ENCODE assay signal across 8 cellular contexts in genomic region chr1:93448292-93448982, GRCh38. TPM values are rescaled to one million over a fixed set of nuclear protein-coding genes. Genes with fewer than 3 reads are reported as not detected.
DNase-seq lines count a peak whose midpoint lies in the region; ATAC-seq, FAIRE-seq and TF ChIP-seq lines count a peak whose summit lies in the region.

No MANE protein-coding gene starts in this region.

- H3K9me3 ChIP-seq in gastrocnemius medialis, result no peaks in the 10 kb centered on the region

- no peaks in the 10 kb centered on the region for H3K27me3 ChIP-seq in gastrocnemius medialis

- TF ChIP-seq CTCF in AG09309 (IDR thresholded peaks at IDR 0.05; ENCODE audit: control insufficient read depth, insufficient read depth, low read depth, low read length, missing control alignments), result no peak
- no peak for TF ChIP-seq CTCF in gastrocnemius medialis (IDR thresholded peaks at IDR 0.05 in 4 of 5, conservative IDR thresholded peaks at IDR 0.05 in 1 of 5)

- H3K27ac ChIP-seq in gastrocnemius medialis, result peak overlapping the region; percentile 85 to 98 (median 88)

- ATAC-seq in gastrocnemius medialis (peak; percentile 40 to 43), HG03039 (IDR thresholded peaks at IDR 0.05; ENCODE audit: unreplicated experiment) (no peak)

- intact Hi-C loops in gastrocnemius medialis (cut with DNase I; ENCODE audit: low total_unique reads), result loop anchor here (1.0 to 10.0 kb wide), 6 partner anchors 100 to 399 kb away; partner anchors contain the start of gene MTF2

- in situ Hi-C loops in gastrocnemius medialis (cut with MboI; ENCODE audit: low sequenced_read_pairs in 4 of 4), result loop anchor here (10.0 to 25.0 kb wide), 4 partner anchors 166 to 389 kb away; no protein-coding TSS in a partner anchor

- DNase-seq in AG09309 (ENCODE audit: low read depth) (no peak), GM12892 (ENCODE audit: insufficient read length) (peak; percentile 32), NCI-H226 (peak; percentile 22), astrocyte of the hippocampus (ENCODE audit: low read depth, low spot score) (peak; percentile 69), gastrocnemius medialis (peak; percentile 27 to 55), GOT3 (lab: John Stamatoyannopoulos, UW) (no peak)

- peaks cover 14 to 17% of the 10 kb centered on the region in 2 donors for H3K4me1 ChIP-seq in gastrocnemius medialis

- no peak for FAIRE-seq in GM12892 (lab: Jason Lieb, UNC)

- H3K36me3 ChIP-seq in gastrocnemius medialis, result no peaks in the 10 kb centered on the region

- H3K4me3 ChIP-seq in AG09309 (ENCODE audit: control insufficient read depth, low read depth, low read length) (peak overlapping the region; percentile 65), iPS-11a (ENCODE audit: low read depth, low read length) (peak overlapping the region; percentile 95), gastrocnemius medialis (peak overlapping the region; percentile 84 to 94 (median 90))

- TF ChIP-seq POLR2A in GM12892 (IDR thresholded peaks at IDR 0.05; ENCODE audit: low read depth, low read length), result no peak
- TF ChIP-seq POLR2A in gastrocnemius medialis (IDR thresholded peaks at IDR 0.05), result no peak

RNA-seq across cellular contexts. Expression of gene FNBP1L, which starts 0.5 kb away (rescaled TPM):
- 0.04 TPM for polyA plus RNA-seq in GM12892 (2012; ENCODE audit: missing spikeins)
- 10 to 100 TPM; 16.0 to 35.1 (median 17.4) TPM for total RNA-seq in gastrocnemius medialis

Comparison
In these comparisons a context has a peak if more than half of its experiments do, and no peak if none do; other contexts are left out.
1. DNase-seq: peak in GM12892 (single experiment), NCI-H226 (single experiment), astrocyte of the hippocampus (single experiment) and gastrocnemius medialis (2 of 2); none in AG09309 (single experiment) and GOT3 (single experiment).
2. Peak in every context shown above with its lines, with median percentiles within 50 percentile points of each other: H3K4me3 ChIP-seq.